1 cellular context compared by ENCODE assay signal in the genomic region with DNA sequence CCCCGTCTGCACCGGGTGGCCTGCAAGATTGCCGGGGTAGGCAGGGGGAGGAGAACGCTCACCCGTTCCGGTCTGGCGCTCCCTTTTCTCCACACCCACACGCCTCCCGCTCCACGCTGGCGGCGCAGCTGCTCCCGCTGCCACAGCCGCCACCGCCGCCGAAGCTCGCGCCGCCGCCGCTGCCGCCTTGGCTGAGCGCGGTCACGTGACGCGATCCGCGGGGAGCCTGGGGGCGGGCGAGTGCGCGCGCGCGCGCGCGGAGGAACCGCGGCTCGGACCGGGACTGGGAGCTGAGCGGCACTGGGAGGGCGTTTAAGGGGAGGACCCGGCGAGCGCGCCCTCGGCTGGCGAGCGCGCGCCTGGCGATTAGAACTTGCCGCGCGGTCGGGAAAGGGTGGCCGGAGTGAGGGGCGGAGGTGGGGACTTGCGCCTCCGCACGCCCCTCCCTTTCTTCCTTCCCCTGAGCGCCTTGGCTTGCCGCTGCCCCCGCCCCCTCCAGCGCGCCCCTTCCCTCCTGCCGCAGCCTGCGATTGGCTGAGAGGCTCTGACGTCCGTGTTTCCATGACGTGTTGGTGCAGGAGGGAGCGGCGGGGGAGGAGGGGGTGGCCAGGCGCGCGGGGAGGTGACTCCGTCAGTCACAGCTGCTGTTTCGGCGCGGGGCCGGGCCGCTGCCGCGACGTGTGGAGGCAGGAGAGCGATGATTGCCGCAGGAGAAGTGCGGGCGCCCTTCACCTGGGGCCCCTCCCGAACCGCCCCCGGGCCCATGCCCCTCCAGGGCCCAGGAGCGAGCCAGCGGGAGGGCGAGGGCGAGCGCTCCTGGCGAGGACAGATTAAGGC.
TF ChIP-seq lines count a peak whose summit lies in the region.

No MANE protein-coding gene starts in this region.

TF ChIP-seq in HepG2, 621 proteins besides CTCF, POLR2A, EP300 and RAD21 (continued from another document and continues in another):
- TF ChIP-seq, protein P1, sequence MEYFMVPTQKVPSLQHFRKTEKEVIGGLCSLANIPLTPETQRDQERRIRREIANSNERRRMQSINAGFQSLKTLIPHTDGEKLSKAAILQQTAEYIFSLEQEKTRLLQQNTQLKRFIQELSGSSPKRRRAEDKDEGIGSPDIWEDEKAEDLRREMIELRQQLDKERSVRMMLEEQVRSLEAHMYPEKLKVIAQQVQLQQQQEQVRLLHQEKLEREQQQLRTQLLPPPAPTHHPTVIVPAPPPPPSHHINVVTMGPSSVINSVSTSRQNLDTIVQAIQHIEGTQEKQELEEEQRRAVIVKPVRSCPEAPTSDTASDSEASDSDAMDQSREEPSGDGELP (IDR thresholded peaks at IDR 0.05; ENCODE audit: borderline replicate concordance, low read depth) = peak; percentile 84; the same call in 1 of the 2 replicates
- TF ChIP-seq PLRG1 (conservative IDR thresholded peaks at IDR 0.05) (no peak), NFYC (CRISPR knock-in tag; IDR thresholded peaks at IDR 0.05) (peak; percentile 86), SSRP1 (CRISPR knock-in tag; IDR thresholded peaks at IDR 0.05) (no peak), PRDM4 (CRISPR knock-in tag; IDR thresholded peaks at IDR 0.05; ENCODE audit: borderline replicate concordance) (no peak), MTF1 (CRISPR knock-in tag; IDR thresholded peaks at IDR 0.05) (no peak), MTF2 (CRISPR knock-in tag; IDR thresholded peaks at IDR 0.05; ENCODE audit: borderline replicate concordance) (no peak), FIP1L1 (IDR thresholded peaks at IDR 0.05; ENCODE audit: borderline replicate concordance, insufficient read depth, low read depth, low read length) (no peak), HNRNPLL (IDR thresholded peaks at IDR 0.05; ENCODE audit: low read depth, low read length, poor library complexity, severe bottlenecking) (peak; percentile 98), ZNF570 (CRISPR knock-in tag; IDR thresholded peaks at IDR 0.05; ENCODE audit: borderline replicate concordance) (no peak), KLF11 (CRISPR knock-in tag; IDR thresholded peaks at IDR 0.05) (no peak), ZNF207 (IDR thresholded peaks at IDR 0.05; ENCODE audit: borderline replicate concordance) (no peak), ZBED4 (CRISPR knock-in tag; IDR thresholded peaks at IDR 0.05; ENCODE audit: borderline replicate concordance) (no peak), ZNF749 (CRISPR knock-in tag; IDR thresholded peaks at IDR 0.05; ENCODE audit: borderline replicate concordance) (no peak), FLYWCH1 (CRISPR knock-in tag; IDR thresholded peaks at IDR 0.05) (no peak), SNAPC5 (CRISPR knock-in tag; IDR thresholded peaks at IDR 0.05; ENCODE audit: borderline replicate concordance) (no peak), NFRKB (IDR thresholded peaks at IDR 0.05) (no peak), ZBTB7A (CRISPR knock-in tag; IDR thresholded peaks at IDR 0.05) (no peak), ELF4 (CRISPR knock-in tag; IDR thresholded peaks at IDR 0.05; ENCODE audit: borderline replicate concordance) (no peak), ZNF710 (CRISPR knock-in tag; IDR thresholded peaks at IDR 0.05; ENCODE audit: borderline replicate concordance) (0 out of 2 replicates have a peak, but pooled peaks have one; percentile 78), GATAD2A (CRISPR knock-in tag; IDR thresholded peaks at IDR 0.05) (no peak), GABPB1 (CRISPR knock-in tag; IDR thresholded peaks at IDR 0.05) (peak; percentile 74; the same call in 1 of the 2 replicates), ZNF547 (CRISPR knock-in tag; IDR thresholded peaks at IDR 0.05) (peak; percentile 54; the same call in 1 of the 2 replicates), HNF4G (IDR thresholded peaks at IDR 0.05; ENCODE audit: borderline replicate concordance, low read depth, low read length) (no peak), HNF4G (CRISPR knock-in tag; IDR thresholded peaks at IDR 0.05; ENCODE audit: borderline replicate concordance, low read depth) (no peak), NR1H2 (CRISPR knock-in tag; IDR thresholded peaks at IDR 0.05; ENCODE audit: borderline replicate concordance, low read depth) (no peak), MTERF4 (CRISPR knock-in tag; IDR thresholded peaks at IDR 0.05) (no peak), HOXA3 (CRISPR knock-in tag; IDR thresholded peaks at IDR 0.05) (peak; percentile 84; the same call in 1 of the 2 replicates), ETV5 (CRISPR knock-in tag; IDR thresholded peaks at IDR 0.05; ENCODE audit: borderline replicate concordance) (no peak), CBX5 (CRISPR knock-in tag; IDR thresholded peaks at IDR 0.05; ENCODE audit: borderline replicate concordance) (peak; percentile 16; the same call in 1 of the 2 replicates), NFE2L2 (IDR thresholded peaks at IDR 0.05; ENCODE audit: low read length) (no peak), FOXO1 (CRISPR knock-in tag; IDR thresholded peaks at IDR 0.05) (no peak), HNRNPH1 (optimal IDR thresholded peaks at IDR 0.05; ENCODE audit: low read depth, low read length) (no peak), NFYB (CRISPR knock-in tag; IDR thresholded peaks at IDR 0.05) (peak; percentile 82), ZNF337 (CRISPR knock-in tag; IDR thresholded peaks at IDR 0.05; ENCODE audit: borderline replicate concordance, low read depth) (no peak), MED13 (CRISPR knock-in tag; IDR thresholded peaks at IDR 0.05) (peak; percentile 14; the same call in 1 of the 2 replicates), ARNTL (CRISPR knock-in tag; IDR thresholded peaks at IDR 0.05) (no peak), PTBP1 (IDR thresholded peaks at IDR 0.05; ENCODE audit: low read depth, low read length, poor library complexity, severe bottlenecking) (no peak)
- TF ChIP-seq, protein P2, sequence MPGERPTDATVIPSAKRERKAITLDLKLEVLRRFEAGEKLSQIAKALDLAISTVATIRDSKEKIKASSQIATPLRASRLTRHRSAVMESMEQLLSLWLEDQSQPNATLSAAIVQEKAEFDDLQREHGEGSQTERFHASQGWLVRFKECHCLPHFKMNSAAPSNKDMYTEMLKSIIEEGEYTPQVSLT (CRISPR knock-in tag; IDR thresholded peaks at IDR 0.05; ENCODE audit: borderline replicate concordance, low read depth) = no peak
- TF ChIP-seq, protein P3, sequence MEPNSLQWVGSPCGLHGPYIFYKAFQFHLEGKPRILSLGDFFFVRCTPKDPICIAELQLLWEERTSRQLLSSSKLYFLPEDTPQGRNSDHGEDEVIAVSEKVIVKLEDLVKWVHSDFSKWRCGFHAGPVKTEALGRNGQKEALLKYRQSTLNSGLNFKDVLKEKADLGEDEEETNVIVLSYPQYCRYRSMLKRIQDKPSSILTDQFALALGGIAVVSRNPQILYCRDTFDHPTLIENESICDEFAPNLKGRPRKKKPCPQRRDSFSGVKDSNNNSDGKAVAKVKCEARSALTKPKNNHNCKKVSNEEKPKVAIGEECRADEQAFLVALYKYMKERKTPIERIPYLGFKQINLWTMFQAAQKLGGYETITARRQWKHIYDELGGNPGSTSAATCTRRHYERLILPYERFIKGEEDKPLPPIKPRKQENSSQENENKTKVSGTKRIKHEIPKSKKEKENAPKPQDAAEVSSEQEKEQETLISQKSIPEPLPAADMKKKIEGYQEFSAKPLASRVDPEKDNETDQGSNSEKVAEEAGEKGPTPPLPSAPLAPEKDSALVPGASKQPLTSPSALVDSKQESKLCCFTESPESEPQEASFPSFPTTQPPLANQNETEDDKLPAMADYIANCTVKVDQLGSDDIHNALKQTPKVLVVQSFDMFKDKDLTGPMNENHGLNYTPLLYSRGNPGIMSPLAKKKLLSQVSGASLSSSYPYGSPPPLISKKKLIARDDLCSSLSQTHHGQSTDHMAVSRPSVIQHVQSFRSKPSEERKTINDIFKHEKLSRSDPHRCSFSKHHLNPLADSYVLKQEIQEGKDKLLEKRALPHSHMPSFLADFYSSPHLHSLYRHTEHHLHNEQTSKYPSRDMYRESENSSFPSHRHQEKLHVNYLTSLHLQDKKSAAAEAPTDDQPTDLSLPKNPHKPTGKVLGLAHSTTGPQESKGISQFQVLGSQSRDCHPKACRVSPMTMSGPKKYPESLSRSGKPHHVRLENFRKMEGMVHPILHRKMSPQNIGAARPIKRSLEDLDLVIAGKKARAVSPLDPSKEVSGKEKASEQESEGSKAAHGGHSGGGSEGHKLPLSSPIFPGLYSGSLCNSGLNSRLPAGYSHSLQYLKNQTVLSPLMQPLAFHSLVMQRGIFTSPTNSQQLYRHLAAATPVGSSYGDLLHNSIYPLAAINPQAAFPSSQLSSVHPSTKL (CRISPR knock-in tag; IDR thresholded peaks at IDR 0.05) = peak; percentile 15; the same call in 1 of the 2 replicates
- TF ChIP-seq, protein P4, sequence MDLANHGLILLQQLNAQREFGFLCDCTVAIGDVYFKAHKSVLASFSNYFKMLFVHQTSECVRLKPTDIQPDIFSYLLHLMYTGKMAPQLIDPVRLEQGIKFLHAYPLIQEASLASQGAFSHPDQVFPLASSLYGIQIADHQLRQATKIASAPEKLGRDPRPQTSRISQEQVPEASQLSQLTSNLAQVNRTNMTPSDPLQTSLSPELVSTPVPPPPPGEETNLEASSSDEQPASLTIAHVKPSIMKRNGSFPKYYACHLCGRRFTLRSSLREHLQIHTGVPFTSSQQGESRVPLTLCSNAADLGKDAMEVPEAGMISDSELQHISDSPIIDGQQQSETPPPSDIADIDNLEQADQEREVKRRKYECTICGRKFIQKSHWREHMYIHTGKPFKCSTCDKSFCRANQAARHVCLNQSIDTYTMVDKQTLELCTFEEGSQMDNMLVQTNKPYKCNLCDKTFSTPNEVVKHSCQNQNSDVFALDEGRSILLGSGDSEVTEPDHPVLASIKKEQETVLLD (CRISPR knock-in tag; IDR thresholded peaks at IDR 0.05; ENCODE audit: low read depth) = peak; percentile 52
